Comparison of ENCODE assay signal across 9 cellular contexts in genomic region chr3:168024537-168024941, GRCh38.
DNase-seq lines count a peak whose midpoint lies in the region; TF ChIP-seq lines count a peak whose summit lies in the region.
"Had no signal": no experiment of that assay in that cellular context is flagged by ENCODE, and none has a peak within 500 bp of the region (broad histone marks: within the 10 kb centered on the region; RNA-seq: fewer than 3 reads in every experiment).

No MANE protein-coding gene starts in this region.

- no peaks in the 10 kb centered on the region for H3K27me3 Mint-ChIP-seq in activated naive CD4-positive, alpha-beta T cell treated with anti-CD3 and anti-CD28 coated beads, Interleukin-2, amount 10 ng/mL, durations not matched to agents 7 days and 5 days
- no peaks in the 10 kb centered on the region for H3K27me3 Mint-ChIP-seq in Calu3 (ENCODE audit: unreplicated experiment)

- peak overlapping the region; percentile 68 for H2BK120ac ChIP-seq in mesenchymal stem cell (ENCODE audit: low read depth, low read length)

- no peak overlapping the region for H3K27ac Mint-ChIP-seq in activated naive CD4-positive, alpha-beta T cell treated with anti-CD3 and anti-CD28 coated beads, Interleukin-2, amount 10 ng/mL, durations not matched to agents 7 days and 5 days
- no peak overlapping the region for H3K27ac Mint-ChIP-seq in Calu3 (ENCODE audit: unreplicated experiment)

- H3K4me2 ChIP-seq in mesenchymal stem cell (ENCODE audit: low read length, poor library complexity, severe bottlenecking), result no peak overlapping the region

- intact Hi-C loops in Calu3 (cut with micrococcal nuclease; ENCODE audit: unreplicated experiment), result no loop called here

- no peak for TF ChIP-seq CTCF in Calu3 (IDR thresholded peaks at IDR 0.05; ENCODE audit: unreplicated experiment)

- H2AK5ac ChIP-seq in mesenchymal stem cell (ENCODE audit: low read length, severe bottlenecking), result no peak overlapping the region

- H4K8ac ChIP-seq in mesenchymal stem cell (ENCODE audit: low read length), result peak overlapping the region; percentile 30

- H2AFZ ChIP-seq in mesenchymal stem cell (ENCODE audit: low read depth, low read length), result no peak overlapping the region

- H3K27me3 ChIP-seq in mesenchymal stem cell (ENCODE audit: control insufficient read depth in 1 of 2, insufficient read depth in 1 of 2, low read length in 2 of 2), result no peaks in the 10 kb centered on the region

- H2BK15ac ChIP-seq in mesenchymal stem cell (ENCODE audit: low read depth, poor library complexity, severe bottlenecking), result no peak overlapping the region

- H3K9me3 Mint-ChIP-seq in activated naive CD4-positive, alpha-beta T cell treated with anti-CD3 and anti-CD28 coated beads, Interleukin-2, amount 10 ng/mL, durations not matched to agents 7 days and 5 days, result no peaks in the 10 kb centered on the region
- no peaks in the 10 kb centered on the region for H3K9me3 Mint-ChIP-seq in Calu3 (ENCODE audit: low read depth, unreplicated experiment)

- no peak overlapping the region for H3K27ac ChIP-seq in mesenchymal stem cell (ENCODE audit: low read length, poor library complexity, severe bottlenecking)
- H3K27ac ChIP-seq: VCaP had no signal

- DNase-seq in activated naive CD4-positive, alpha-beta T cell treated with anti-CD3 and anti-CD28 coated beads, Interleukin-2, amount 10 ng/mL, durations not matched to agents 7 days and 5 days, result peak; percentile 20
- no peak for DNase-seq in activated naive CD4-positive, alpha-beta T cell treated with Interleukin-2 at 50 U/mL for 16 hours
- DNase-seq in NCI-H2081 treated with DMSO at 0.1 percent for 48 hours (lab: John Stamatoyannopoulos, UW), result peak; percentile 90
- DNase-seq in amniotic epithelial cell (ENCODE audit: low read depth), result peak; percentile 87
- peak; percentile 93 for DNase-seq in mesenchymal stem cell
- DNase-seq in Calu3, result no peak
- DNase-seq in NCI-H1048 (lab: John Stamatoyannopoulos, UW), result no peak
- DNase-seq in D341Med (ENCODE audit: low spot score), result no peak

- no peak overlapping the region for H3K14ac ChIP-seq in mesenchymal stem cell (ENCODE audit: low read length in 2 of 2)

- H3K4ac ChIP-seq in mesenchymal stem cell (ENCODE audit: low read depth in 1 of 2, low read length in 2 of 2), result no peak overlapping the region

- H4K91ac ChIP-seq in mesenchymal stem cell (ENCODE audit: low read length), result peak overlapping the region; percentile 53

- H3K4me1 ChIP-seq in mesenchymal stem cell (ENCODE audit: control insufficient read depth, insufficient read depth, low read depth, low read length), result no peaks in the 10 kb centered on the region

- peaks cover 1% of the 10 kb centered on the region for H3K79me1 ChIP-seq in mesenchymal stem cell (replicated peaks; ENCODE audit: low read length, poor library complexity, severe bottlenecking)

- CTCF ChIA-PET in activated naive CD4-positive, alpha-beta T cell treated with anti-CD3 and anti-CD28 coated beads, Interleukin-2, amount 10 ng/mL, durations not matched to agents 7 days and 5 days (lab: Charles Lee), result no interaction called here
- CTCF ChIA-PET in Calu3 (lab: Charles Lee), result no interaction called here

- under 1% methylated on average over 5 of the region's 5 CpGs for WGBS in mesenchymal stem cell

- no peak overlapping the region for H3K4me3 Mint-ChIP-seq in activated naive CD4-positive, alpha-beta T cell treated with anti-CD3 and anti-CD28 coated beads, Interleukin-2, amount 10 ng/mL, durations not matched to agents 7 days and 5 days
- no peak overlapping the region for H3K4me3 Mint-ChIP-seq in Calu3 (ENCODE audit: low read depth, unreplicated experiment)

- H2BK5ac ChIP-seq in mesenchymal stem cell (ENCODE audit: low read depth, low read length, poor library complexity, severe bottlenecking), result no peak overlapping the region

- H3K18ac ChIP-seq in mesenchymal stem cell (ENCODE audit: low read depth in 1 of 2, low read length in 2 of 2), result peak overlapping the region; percentile 31 to 49

- H3K23ac ChIP-seq in mesenchymal stem cell (ENCODE audit: low read length in 2 of 2), result no peak overlapping the region

- H3K9ac ChIP-seq in mesenchymal stem cell (ENCODE audit: low read length), result peak overlapping the region; percentile 83

- no peaks in the 10 kb centered on the region for H3K9me3 ChIP-seq in mesenchymal stem cell (ENCODE audit: control insufficient read depth, low read length)

- no peaks in the 10 kb centered on the region for H3K36me3 Mint-ChIP-seq in activated naive CD4-positive, alpha-beta T cell treated with anti-CD3 and anti-CD28 coated beads, Interleukin-2, amount 10 ng/mL, durations not matched to agents 7 days and 5 days
- no peaks in the 10 kb centered on the region for H3K36me3 Mint-ChIP-seq in Calu3 (ENCODE audit: insufficient read depth, unreplicated experiment)

- peaks cover 13% of the 10 kb centered on the region for H3K4me1 Mint-ChIP-seq in activated naive CD4-positive, alpha-beta T cell treated with anti-CD3 and anti-CD28 coated beads, Interleukin-2, amount 10 ng/mL, durations not matched to agents 7 days and 5 days
- H3K4me1 Mint-ChIP-seq in Calu3 (ENCODE audit: low read depth, unreplicated experiment), result no peaks in the 10 kb centered on the region

- peaks cover 4 to 85% of the 10 kb centered on the region in 2 experiments for H3K36me3 ChIP-seq in mesenchymal stem cell (ENCODE audit: control insufficient read depth in 1 of 2, insufficient read depth in 2 of 2, low read depth in 1 of 2, low read length in 2 of 2)

- BruUV-seq in Calu3 (replicated peaks; lab: Mats Ljungman, UMichigan), result no TSS peak

- peak overlapping the region in 1 of 2 experiments; percentile 33 for H3K4me3 ChIP-seq in mesenchymal stem cell (ENCODE audit: insufficient read depth in 1 of 2, low read depth in 1 of 2, low read length in 2 of 2)

- H2BK12ac ChIP-seq in mesenchymal stem cell (ENCODE audit: low read length in 2 of 2), result peak overlapping the region in 1 of 2 experiments; percentile 73

Comparison
In these comparisons a context has a peak if more than half of its experiments do, and no peak if none do; other contexts are left out.
1. DNase-seq: peak in activated naive CD4-positive, alpha-beta T cell treated with anti-CD3 and anti-CD28 coated beads, Interleukin-2, amount 10 ng/mL, durations not matched to agents 7 days and 5 days (single experiment), NCI-H2081 treated with DMSO at 0.1 percent for 48 hours (single experiment), amniotic epithelial cell (single experiment) and mesenchymal stem cell (single experiment); none in activated naive CD4-positive, alpha-beta T cell treated with Interleukin-2 at 50 U/mL for 16 hours (single experiment), Calu3 (single experiment), NCI-H1048 (single experiment) and D341Med (single experiment).